10 cellular contexts compared by ENCODE assay signal in the genomic region with DNA sequence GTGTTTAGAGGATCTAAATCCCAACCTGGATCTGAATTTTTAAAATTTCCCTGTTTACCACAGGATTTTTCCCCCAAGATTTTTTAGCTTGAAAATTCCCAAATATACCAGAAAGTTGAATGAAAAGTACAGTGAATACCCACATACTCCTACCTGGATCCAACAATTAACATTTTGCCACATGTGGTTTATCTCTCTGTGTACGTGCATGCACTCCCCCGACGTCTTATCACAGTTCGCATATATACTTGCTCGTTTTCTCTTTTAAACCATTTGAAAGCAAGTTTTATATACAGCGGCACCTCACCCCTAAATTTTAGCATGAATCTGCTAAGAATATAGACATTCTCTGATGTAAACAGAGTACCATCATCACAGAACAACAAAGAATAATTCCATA.
"Had no signal": no experiment of that assay in that cellular context is flagged by ENCODE, and none has a peak within 500 bp of the region (broad histone marks: within the 10 kb centered on the region; RNA-seq: fewer than 3 reads in every experiment).

No MANE protein-coding gene starts in this region.

- FAIRE-seq: HepG2 had no signal

- H3K27me3 Mint-ChIP-seq: IgD-negative memory B cell had no signal

- H3K36me3 ChIP-seq: HAP-1 had no signal

- DNase-seq: GM23248, GOT3, H7, HFFc6, KG1 had no signal

- H3K27ac ChIP-seq: GM23248, HL-60 had no signal

- H3K4me3 Mint-ChIP-seq: HFFc6, IgD-negative memory B cell had no signal

- H3K27ac Mint-ChIP-seq: HFFc6, IgD-negative memory B cell had no signal

- H3K9me3 Mint-ChIP-seq: HFFc6, IgD-negative memory B cell had no signal

- H2AFZ ChIP-seq: GM23248 had no signal

- H3K9me3 ChIP-seq: HAP-1 had no signal

- H3K9ac ChIP-seq: GM23248 had no signal

- ATAC-seq: HCT116, HepG2 had no signal

- H3K4me3 ChIP-seq: GM23248, HAP-1 had no signal
